9 cellular contexts compared by ENCODE assay signal in the genomic region with DNA sequence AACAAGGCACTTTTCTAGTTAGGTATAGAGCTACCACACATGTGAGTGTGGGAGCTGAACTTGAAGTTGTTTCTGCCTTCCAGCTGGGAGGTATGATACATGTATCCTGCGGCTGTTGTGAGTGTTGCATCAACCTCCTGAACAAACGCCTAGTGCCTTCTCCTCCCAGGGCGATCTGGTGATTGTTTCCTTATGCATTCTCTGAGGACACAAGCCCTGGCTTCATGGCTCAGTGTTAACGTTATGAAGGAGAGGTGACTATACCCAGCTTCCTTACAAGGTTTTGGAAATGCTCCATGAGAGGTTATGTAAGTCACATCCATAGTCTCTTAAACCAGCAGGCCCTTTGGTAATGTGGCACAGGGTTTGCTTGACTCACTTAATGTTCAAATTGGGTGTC.
DNase-seq lines count a peak whose midpoint lies in the region; ATAC-seq, FAIRE-seq and TF ChIP-seq lines count a peak whose summit lies in the region.
"Had no signal": no experiment of that assay in that cellular context is flagged by ENCODE, and none has a peak within 500 bp of the region (broad histone marks: within the 10 kb centered on the region; RNA-seq: fewer than 3 reads in every experiment).

No MANE protein-coding gene starts in this region.

- H3K9ac ChIP-seq in KMS-11 (no peak overlapping the region), K562 (ENCODE audit: insufficient read depth in 1 of 2, low read depth in 2 of 2, low read length in 2 of 2) (peak overlapping the region in 1 of 2 experiments; percentile 10; a peak in 2 of 4 replicates)

- in situ Hi-C loops in K562 (cut with MboI) = no loop called here

- H3K9me1 ChIP-seq in K562 (ENCODE audit: control insufficient read depth, insufficient read depth, low read length) = peaks cover 3% of the 10 kb centered on the region

- H3K27ac Mint-ChIP-seq in activated T-cell treated with anti-CD3 and anti-CD28 coated beads, Interleukin-2, amount 50 U/mL, for 72 hours = no peak overlapping the region

- TF ChIP-seq CTCF in BJ (IDR thresholded peaks at IDR 0.05; ENCODE audit: insufficient read depth, low read depth, low read length) = no peak
- TF ChIP-seq CTCF in KMS-11 (conservative IDR thresholded peaks at IDR 0.05; ENCODE audit: low read depth, low read length) = no peak
- no peak for TF ChIP-seq CTCF in K562 (IDR thresholded peaks at IDR 0.05 in 2 of 3, conservative IDR thresholded peaks at IDR 0.05 in 1 of 3; ENCODE audit: insufficient read depth in 2 of 3, low read depth in 1 of 3, low read length in 3 of 3)
- TF ChIP-seq CTCF in lower lobe of right lung (IDR thresholded peaks at IDR 0.05) = no peak

- BruUV-seq in K562 (replicated peaks; lab: Mats Ljungman, UMichigan) = no TSS peak

- no peaks in the 10 kb centered on the region for H3K36me3 ChIP-seq in BJ (ENCODE audit: control insufficient read depth, insufficient read depth, low read length)
- H3K36me3 ChIP-seq in KMS-11 (ENCODE audit: insufficient read depth) = no peaks in the 10 kb centered on the region
- H3K36me3 ChIP-seq in K562 (ENCODE audit: control insufficient read depth, insufficient read depth, low read length) = peaks cover 5% of the 10 kb centered on the region; the same call in 1 of the 3 replicates
- no peaks in the 10 kb centered on the region for H3K36me3 ChIP-seq in lower lobe of right lung

- H3K9me3 ChIP-seq in K562 (replicated peaks; ENCODE audit: control insufficient read depth, insufficient read depth, low read depth, low read length) (no peaks in the 10 kb centered on the region), lower lobe of right lung (no peaks in the 10 kb centered on the region)

- CTCF ChIA-PET in BJ (lab: Yijun Ruan, JAX) (interaction anchor here (0.7 to 1.3 kb wide), 7 partner anchors 8 to 155 kb away, joined by 3 to 5 read pairs (median 3); no protein-coding TSS in a partner anchor), K562 (lab: Yijun Ruan, JAX; ENCODE audit: low intra/inter-chr PET ratio) (no interaction called here)

- TF ChIP-seq POLR2A in K562 (conservative IDR thresholded peaks at IDR 0.05) = no peak

- H3K4me2 ChIP-seq in KMS-11 = peak overlapping the region; percentile 14; the same call in 1 of the 2 replicates
- H3K4me2 ChIP-seq in K562 (ENCODE audit: insufficient read depth, low read length) = no peak overlapping the region; the same call in 1 of the 2 replicates

- no peak for FAIRE-seq in K562 (lab: Jason Lieb, UNC)
- FAIRE-seq: GM12878 had no signal

- H3K9me3 Mint-ChIP-seq in activated T-cell treated with anti-CD3 and anti-CD28 coated beads, Interleukin-2, amount 50 U/mL, for 72 hours = no peaks in the 10 kb centered on the region

- H3K27me3 Mint-ChIP-seq in activated T-cell treated with anti-CD3 and anti-CD28 coated beads, Interleukin-2, amount 50 U/mL, for 72 hours (ENCODE audit: low read depth) = peaks cover 45% of the 10 kb centered on the region

- peak; percentile 95 for DNase-seq in BJ (ENCODE audit: low read depth)
- peak in 2 of 4 experiments; percentile 39 to 66 for DNase-seq in K562 (ENCODE audit: extremely low read depth in 1 of 4, low spot score in 3 of 4)
- no peak for DNase-seq in lower lobe of right lung
- no peak for DNase-seq in activated T-cell treated with anti-CD3 and anti-CD28 coated beads, Interleukin-2, amount 50 U/mL, for 72 hours
- DNase-seq in COR-L47 (lab: John Stamatoyannopoulos, UW) = no peak

- WGBS in K562 (ENCODE audit: insufficient coverage, low coverage, missing lambda C conversion rate) = 8% methylated on average over 4 of the region's 4 CpGs

- no peaks in the 10 kb centered on the region for H4K20me1 ChIP-seq in KMS-11 (ENCODE audit: insufficient read depth)
- H4K20me1 ChIP-seq in K562 (replicated peaks; ENCODE audit: control insufficient read depth, insufficient read depth, low read length) = peaks cover 28% of the 10 kb centered on the region

- no peaks in the 10 kb centered on the region for H3K27me3 ChIP-seq in BJ (ENCODE audit: control insufficient read depth, insufficient read depth, low read length)
- no peaks in the 10 kb centered on the region for H3K27me3 ChIP-seq in KMS-11 (ENCODE audit: insufficient read depth, low read depth)
- H3K27me3 ChIP-seq in K562 (ENCODE audit: control insufficient read depth in 2 of 2, insufficient read depth in 2 of 2, low read length in 2 of 2) = no peaks in the 10 kb centered on the region
- H3K27me3 ChIP-seq in lower lobe of right lung (ENCODE audit: low read depth) = no peaks in the 10 kb centered on the region

- H2AFZ ChIP-seq in KMS-11 (ENCODE audit: low read depth) = no peak overlapping the region
- H2AFZ ChIP-seq in K562 (ENCODE audit: low read depth, low read length) = no peak overlapping the region

- ATAC-seq in K562 (peak; percentile 67), lower lobe of right lung (peak; percentile 24 to 61), GM18858 (IDR thresholded peaks at IDR 0.05; ENCODE audit: unreplicated experiment) (no peak), HG02571 (IDR thresholded peaks at IDR 0.05; ENCODE audit: unreplicated experiment) (no peak)
- ATAC-seq in activated T-cell treated with anti-CD3 and anti-CD28 coated beads, Interleukin-2, amount 50 U/mL, for 72 hours (replicated peaks in 1 of 2) = no peak
- ATAC-seq: GM12878 had no signal

- H3K27ac ChIP-seq in KMS-11 = no peak overlapping the region
- peak overlapping the region; percentile 72 for H3K27ac ChIP-seq in K562 (ENCODE audit: extremely low read depth, low read depth, low read length)
- H3K27ac ChIP-seq in lower lobe of right lung = peak overlapping the region; percentile 2

- POLR2A ChIA-PET in BJ (lab: Charles Lee) (interaction anchor here (0.7 to 1.2 kb wide), 3 partner anchors 16 to 69 kb away, joined by 4 to 7 read pairs (median 5); partner anchors contain the start of gene SPRED2), K562 (lab: Yijun Ruan, JAX) (interaction anchor here (0.6 to 3.8 kb wide), 7 partner anchors 8 to 22 kb away, joined by 3 to 12 read pairs (median 7); no protein-coding TSS in a partner anchor)

- H3K4me3 ChIP-seq in BJ (ENCODE audit: low read depth, low read length) (no peak overlapping the region), KMS-11 (IDR thresholded peaks at IDR 0.05; ENCODE audit: insufficient read depth, low read depth, low read length) (no peak overlapping the region), K562 (no peak overlapping the region), lower lobe of right lung (no peak overlapping the region)
- H3K4me3 ChIP-seq: GM12878 had no signal

- peaks cover 94% of the 10 kb centered on the region; the same call in 1 of the 2 replicates for H3K79me2 ChIP-seq in KMS-11 (ENCODE audit: insufficient read depth, low read depth)
- H3K79me2 ChIP-seq in K562 (ENCODE audit: control insufficient read depth, insufficient read depth, low read length) = peaks cover 97% of the 10 kb centered on the region

- TF ChIP-seq RAD21 in K562 (CRISPR knock-in tag; conservative IDR thresholded peaks at IDR 0.05 in 1 of 2, IDR thresholded peaks at IDR 0.05 in 1 of 2) = 0 out of 4 replicates have a peak, but pooled peaks of 1 of the 2 experiments have one; percentile 4

- H3K4me1 ChIP-seq in KMS-11 (ENCODE audit: low read depth, poor library complexity, severe bottlenecking) (peaks cover 73% of the 10 kb centered on the region), K562 (replicated peaks in 1 of 2; ENCODE audit: control insufficient read depth in 2 of 2, insufficient read depth in 2 of 2, low read length in 2 of 2) (peaks cover 8 to 67% of the 10 kb centered on the region in 2 experiments; a peak in 4 of 5 replicates), lower lobe of right lung (peaks cover 64% of the 10 kb centered on the region)

- intact Hi-C loops in K562 (cut with micrococcal nuclease) = loop anchor here (2.0 to 5.0 kb wide), 2 partner anchors 15 to 90 kb away; no protein-coding TSS in a partner anchor
- intact Hi-C loops in lower lobe of right lung (cut with DNase I) = no loop called here

- no peaks in the 10 kb centered on the region for H3K36me3 Mint-ChIP-seq in activated T-cell treated with anti-CD3 and anti-CD28 coated beads, Interleukin-2, amount 50 U/mL, for 72 hours (ENCODE audit: insufficient read depth in 2 of 2)

- TF ChIP-seq EP300 in K562 (IDR thresholded peaks at IDR 0.05; ENCODE audit: low read length) = peak; percentile 40; the same call in 1 of the 2 replicates

- no peak overlapping the region for H3K4me3 Mint-ChIP-seq in activated T-cell treated with anti-CD3 and anti-CD28 coated beads, Interleukin-2, amount 50 U/mL, for 72 hours

- H3K4me1 Mint-ChIP-seq in activated T-cell treated with anti-CD3 and anti-CD28 coated beads, Interleukin-2, amount 50 U/mL, for 72 hours (ENCODE audit: low read depth) = peaks cover 14% of the 10 kb centered on the region

TF ChIP-seq in K562, 482 proteins besides CTCF, POLR2A, EP300 and RAD21 (continues in another document):
- TF ChIP-seq ARID1B (IDR thresholded peaks at IDR 0.05) (peak; percentile 9; the same call in 1 of the 2 replicates), ATF7 (IDR thresholded peaks at IDR 0.05) (peak; percentile 33; the same call in 1 of the 2 replicates), NR2F6 (CRISPR knock-in tag; IDR thresholded peaks at IDR 0.05) (no peak)
- TF ChIP-seq, protein P1, sequence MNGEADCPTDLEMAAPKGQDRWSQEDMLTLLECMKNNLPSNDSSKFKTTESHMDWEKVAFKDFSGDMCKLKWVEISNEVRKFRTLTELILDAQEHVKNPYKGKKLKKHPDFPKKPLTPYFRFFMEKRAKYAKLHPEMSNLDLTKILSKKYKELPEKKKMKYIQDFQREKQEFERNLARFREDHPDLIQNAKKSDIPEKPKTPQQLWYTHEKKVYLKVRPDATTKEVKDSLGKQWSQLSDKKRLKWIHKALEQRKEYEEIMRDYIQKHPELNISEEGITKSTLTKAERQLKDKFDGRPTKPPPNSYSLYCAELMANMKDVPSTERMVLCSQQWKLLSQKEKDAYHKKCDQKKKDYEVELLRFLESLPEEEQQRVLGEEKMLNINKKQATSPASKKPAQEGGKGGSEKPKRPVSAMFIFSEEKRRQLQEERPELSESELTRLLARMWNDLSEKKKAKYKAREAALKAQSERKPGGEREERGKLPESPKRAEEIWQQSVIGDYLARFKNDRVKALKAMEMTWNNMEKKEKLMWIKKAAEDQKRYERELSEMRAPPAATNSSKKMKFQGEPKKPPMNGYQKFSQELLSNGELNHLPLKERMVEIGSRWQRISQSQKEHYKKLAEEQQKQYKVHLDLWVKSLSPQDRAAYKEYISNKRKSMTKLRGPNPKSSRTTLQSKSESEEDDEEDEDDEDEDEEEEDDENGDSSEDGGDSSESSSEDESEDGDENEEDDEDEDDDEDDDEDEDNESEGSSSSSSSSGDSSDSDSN (IDR thresholded peaks at IDR 0.05; ENCODE audit: borderline replicate concordance in 1 of 2, low read depth in 2 of 2, low read length in 2 of 2) = 0 out of 4 replicates have a peak, but pooled peaks of 1 of the 2 experiments have one; percentile 13

Comparison
In these comparisons a context has a peak if more than half of its experiments do, and no peak if none do; other contexts are left out.
1. ATAC-seq: peak in K562 (single experiment) and lower lobe of right lung (2 of 2); none in activated T-cell treated with anti-CD3 and anti-CD28 coated beads, Interleukin-2, amount 50 U/mL, for 72 hours (0 of 2), GM18858 (single experiment) and HG02571 (single experiment).